In genomic region chr2:215727507-215728503, GRCh38 we compare ENCODE assay signal across 1 cellular context.
A peak's percentile ranks its signal among the peaks of the same experiment; 100 is the strongest.
TF ChIP-seq lines count a peak whose summit lies in the region.

No MANE protein-coding gene starts in this region.

TF ChIP-seq in HepG2, 621 proteins besides CTCF, POLR2A, EP300 and RAD21 (continued from another document):
- 0 out of 2 replicates have a peak, but pooled peaks have one; percentile 27 for TF ChIP-seq POLR2G (IDR thresholded peaks at IDR 0.05; ENCODE audit: low read depth, low read length)
- TF ChIP-seq TBX2 (CRISPR knock-in tag; IDR thresholded peaks at IDR 0.05; ENCODE audit: borderline replicate concordance) = 0 out of 2 replicates have a peak, but pooled peaks have one; percentile 30
- peak; percentile 41; the same call in 1 of the 2 replicates for TF ChIP-seq MBD4 (IDR thresholded peaks at IDR 0.05; ENCODE audit: borderline replicate concordance, low read length)
- peak; percentile 79 for TF ChIP-seq FOXA3 (CRISPR knock-in tag; IDR thresholded peaks at IDR 0.05)
- peak; percentile 81; the same call in 1 of the 2 replicates for TF ChIP-seq ARID5B (CRISPR knock-in tag; IDR thresholded peaks at IDR 0.05)
- TF ChIP-seq LCORL (IDR thresholded peaks at IDR 0.05) = peak; percentile 58; the same call in 1 of the 2 replicates
- no peak for TF ChIP-seq LCORL (CRISPR knock-in tag; IDR thresholded peaks at IDR 0.05)
- TF ChIP-seq EHMT2 (IDR thresholded peaks at IDR 0.05; ENCODE audit: borderline replicate concordance, low read depth, low read length) = peak; percentile 54; the same call in 1 of the 2 replicates
- no peak for TF ChIP-seq XBP1 (CRISPR knock-in tag; IDR thresholded peaks at IDR 0.05)
- peak; percentile 44; the same call in 1 of the 2 replicates for TF ChIP-seq HNF4G (IDR thresholded peaks at IDR 0.05; ENCODE audit: borderline replicate concordance, low read depth, low read length)
- no peak for TF ChIP-seq HNF4G (CRISPR knock-in tag; IDR thresholded peaks at IDR 0.05; ENCODE audit: borderline replicate concordance, low read depth)
- no peak for TF ChIP-seq KDM4B (CRISPR knock-in tag; IDR thresholded peaks at IDR 0.05)
- TF ChIP-seq, protein P1, sequence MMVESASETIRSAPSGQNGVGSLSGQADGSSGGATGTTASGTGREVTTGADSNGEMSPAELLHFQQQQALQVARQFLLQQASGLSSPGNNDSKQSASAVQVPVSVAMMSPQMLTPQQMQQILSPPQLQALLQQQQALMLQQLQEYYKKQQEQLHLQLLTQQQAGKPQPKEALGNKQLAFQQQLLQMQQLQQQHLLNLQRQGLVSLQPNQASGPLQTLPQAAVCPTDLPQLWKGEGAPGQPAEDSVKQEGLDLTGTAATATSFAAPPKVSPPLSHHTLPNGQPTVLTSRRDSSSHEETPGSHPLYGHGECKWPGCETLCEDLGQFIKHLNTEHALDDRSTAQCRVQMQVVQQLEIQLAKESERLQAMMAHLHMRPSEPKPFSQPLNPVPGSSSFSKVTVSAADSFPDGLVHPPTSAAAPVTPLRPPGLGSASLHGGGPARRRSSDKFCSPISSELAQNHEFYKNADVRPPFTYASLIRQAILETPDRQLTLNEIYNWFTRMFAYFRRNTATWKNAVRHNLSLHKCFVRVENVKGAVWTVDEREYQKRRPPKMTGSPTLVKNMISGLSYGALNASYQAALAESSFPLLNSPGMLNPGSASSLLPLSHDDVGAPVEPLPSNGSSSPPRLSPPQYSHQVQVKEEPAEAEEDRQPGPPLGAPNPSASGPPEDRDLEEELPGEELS (CRISPR knock-in tag; IDR thresholded peaks at IDR 0.05) = 0 out of 2 replicates have a peak, but pooled peaks have one; percentile 27
- TF ChIP-seq, protein P2, sequence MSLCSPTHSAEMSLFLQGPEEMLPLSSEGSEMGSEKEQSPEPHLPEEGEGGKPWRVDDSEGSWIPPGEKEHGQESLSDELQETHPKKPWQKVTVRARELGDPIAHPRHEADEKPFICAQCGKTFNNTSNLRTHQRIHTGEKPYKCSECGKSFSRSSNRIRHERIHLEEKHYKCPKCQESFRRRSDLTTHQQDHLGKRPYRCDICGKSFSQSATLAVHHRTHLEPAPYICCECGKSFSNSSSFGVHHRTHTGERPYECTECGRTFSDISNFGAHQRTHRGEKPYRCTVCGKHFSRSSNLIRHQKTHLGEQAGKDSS (CRISPR knock-in tag; IDR thresholded peaks at IDR 0.05; ENCODE audit: borderline replicate concordance, low read depth) = no peak
- TF ChIP-seq ZNF724P (CRISPR knock-in tag; IDR thresholded peaks at IDR 0.05; ENCODE audit: borderline replicate concordance) = 0 out of 2 replicates have a peak, but pooled peaks have one; percentile 15
- TF ChIP-seq NFATC3 (CRISPR knock-in tag; IDR thresholded peaks at IDR 0.05) = no peak
- no peak for TF ChIP-seq ZNF510 (CRISPR knock-in tag; IDR thresholded peaks at IDR 0.05; ENCODE audit: low read depth)
- TF ChIP-seq PRPF4 (IDR thresholded peaks at IDR 0.05; ENCODE audit: low read depth, low read length, poor library complexity, severe bottlenecking) = no peak
- TF ChIP-seq SRSF4 (IDR thresholded peaks at IDR 0.05; ENCODE audit: low read depth, low read length, poor library complexity, severe bottlenecking) = no peak
- peak; percentile 65 for TF ChIP-seq GATAD2A (CRISPR knock-in tag; IDR thresholded peaks at IDR 0.05)
- 0 out of 2 replicates have a peak, but pooled peaks have one; percentile 26 for TF ChIP-seq POGK (CRISPR knock-in tag; conservative IDR thresholded peaks at IDR 0.05)
- 0 out of 2 replicates have a peak, but pooled peaks have one; percentile 51 for TF ChIP-seq KDM6A (CRISPR knock-in tag; IDR thresholded peaks at IDR 0.05; ENCODE audit: low read depth)
- peak; percentile 85 for TF ChIP-seq TFE3 (CRISPR knock-in tag; IDR thresholded peaks at IDR 0.05)
- peak; percentile 66 for TF ChIP-seq ZNF331 (CRISPR knock-in tag; IDR thresholded peaks at IDR 0.05)
- TF ChIP-seq CREBL2 (CRISPR knock-in tag; IDR thresholded peaks at IDR 0.05; ENCODE audit: borderline replicate concordance) = no peak
- TF ChIP-seq HMG20A (CRISPR knock-in tag; IDR thresholded peaks at IDR 0.05; ENCODE audit: borderline replicate concordance) = peak; percentile 25; the same call in 1 of the 2 replicates
- TF ChIP-seq ZFX (CRISPR knock-in tag; IDR thresholded peaks at IDR 0.05; ENCODE audit: low read depth) = 0 out of 2 replicates have a peak, but pooled peaks have one; percentile 47
- TF ChIP-seq, protein P3, sequence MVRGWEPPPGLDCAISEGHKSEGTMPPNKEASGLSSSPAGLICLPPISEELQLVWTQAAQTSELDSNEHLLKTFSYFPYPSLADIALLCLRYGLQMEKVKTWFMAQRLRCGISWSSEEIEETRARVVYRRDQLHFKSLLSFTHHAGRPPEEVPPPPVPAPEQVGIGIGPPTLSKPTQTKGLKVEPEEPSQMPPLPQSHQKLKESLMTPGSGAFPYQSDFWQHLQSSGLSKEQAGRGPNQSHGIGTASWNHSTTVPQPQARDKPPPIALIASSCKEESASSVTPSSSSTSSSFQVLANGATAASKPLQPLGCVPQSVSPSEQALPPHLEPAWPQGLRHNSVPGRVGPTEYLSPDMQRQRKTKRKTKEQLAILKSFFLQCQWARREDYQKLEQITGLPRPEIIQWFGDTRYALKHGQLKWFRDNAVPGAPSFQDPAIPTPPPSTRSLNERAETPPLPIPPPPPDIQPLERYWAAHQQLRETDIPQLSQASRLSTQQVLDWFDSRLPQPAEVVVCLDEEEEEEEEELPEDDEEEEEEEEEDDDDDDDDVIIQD (CRISPR knock-in tag; IDR thresholded peaks at IDR 0.05; ENCODE audit: low read depth) = peak; percentile 93
- no peak for TF ChIP-seq ATF1 (CRISPR knock-in tag; IDR thresholded peaks at IDR 0.05)
- TF ChIP-seq DMAP1 (CRISPR knock-in tag; IDR thresholded peaks at IDR 0.05) = peak; percentile 36; the same call in 1 of the 2 replicates
